ENCODE assay signal across 17 cellular contexts in the genomic region with DNA sequence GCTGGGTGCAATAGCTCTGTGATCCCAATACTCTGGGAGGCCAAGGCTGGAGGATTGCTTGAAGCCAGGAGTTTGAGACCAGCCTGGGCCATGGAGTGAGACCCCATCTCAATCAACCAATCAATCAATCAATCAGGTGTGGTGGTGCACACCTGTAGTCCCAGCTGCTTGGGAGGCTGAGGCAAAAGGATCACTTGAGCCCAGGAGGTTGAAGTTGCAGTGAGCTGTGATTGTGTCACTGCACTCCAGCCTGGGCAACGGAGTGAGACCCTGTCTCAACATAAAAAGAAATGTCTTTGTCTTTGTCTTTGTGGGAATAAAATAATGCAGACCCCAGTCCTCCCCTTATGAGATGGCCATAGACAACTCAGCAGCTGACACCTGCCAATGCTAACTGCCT. TPM values are rescaled to one million over a fixed set of nuclear protein-coding genes. Genes with fewer than 3 reads are reported as not detected.
A peak's percentile ranks its signal among the peaks of the same experiment; 100 is the strongest.
DNase-seq lines count a peak whose midpoint lies in the region; ATAC-seq, FAIRE-seq and TF ChIP-seq lines count a peak whose summit lies in the region.
"Had no signal": no experiment of that assay in that cellular context is flagged by ENCODE, and none has a peak within 500 bp of the region (broad histone marks: within the 10 kb centered on the region; RNA-seq: fewer than 3 reads in every experiment).

No MANE protein-coding gene starts in this region.

- H3K27ac Mint-ChIP-seq in nephron = peak overlapping the region in 2 of 3 experiments; percentile 67 to 73
- H3K27ac Mint-ChIP-seq in activated T-helper 1 cell treated with anti-CD3 and anti-CD28 coated beads, Interleukin-12 subunit alpha, Interleukin-12 subunit beta, Interleukin-2, Interleukin-4 antibody, amounts not matched to agents 30 ng/mL and 10 ng/mL and 1 ng/mL, durations not matched to agents 14 hours and 24 hours and 36 hours = no peak overlapping the region
- H3K27ac Mint-ChIP-seq: CD4-positive, alpha-beta memory T cell; GM23338; HFFc6 had no signal

- no peak overlapping the region for H3K4me2 ChIP-seq in mammary epithelial cell (ENCODE audit: insufficient read depth, low read depth, low read length)
- H3K4me2 ChIP-seq: GM23338 had no signal

- WGBS in mammary epithelial cell (ENCODE audit: low coverage, missing lambda C conversion rate) = 67% methylated on average over 1 of the region's 1 CpG

- CTCF ChIA-PET in mammary epithelial cell (lab: Charles Lee; ENCODE audit: low non-redundant PET) = no interaction called here

- dilution Hi-C loops in mammary epithelial cell (cut with HindIII; ENCODE audit: low sequenced_read_pairs) = no loop called here

- peaks cover 39% of the 10 kb centered on the region for H3K4me1 Mint-ChIP-seq in nephron
- H3K4me1 Mint-ChIP-seq in activated T-helper 1 cell treated with anti-CD3 and anti-CD28 coated beads, Interleukin-12 subunit alpha, Interleukin-12 subunit beta, Interleukin-2, Interleukin-4 antibody, amounts not matched to agents 30 ng/mL and 10 ng/mL and 1 ng/mL, durations not matched to agents 14 hours and 24 hours and 36 hours (ENCODE audit: low read depth) = peaks cover 6% of the 10 kb centered on the region
- H3K4me1 Mint-ChIP-seq: CD4-positive, alpha-beta memory T cell; GM23338 had no signal

- H3K9me3 ChIP-seq in RWPE2 (ENCODE audit: severe bottlenecking) = no peaks in the 10 kb centered on the region
- no peaks in the 10 kb centered on the region for H3K9me3 ChIP-seq in mammary epithelial cell (replicated peaks; ENCODE audit: insufficient read depth, low read length)

- H3K4me1 ChIP-seq in RWPE2 (ENCODE audit: insufficient read depth, poor library complexity, severe bottlenecking) (no peaks in the 10 kb centered on the region), mammary epithelial cell (ENCODE audit: insufficient read depth, low read length) (no peaks in the 10 kb centered on the region)

- no peak overlapping the region for H2AFZ ChIP-seq in mammary epithelial cell (ENCODE audit: low read depth, low read length)
- H2AFZ ChIP-seq: GM23338 had no signal

- TF ChIP-seq CTCF in RWPE2 (IDR thresholded peaks at IDR 0.05; ENCODE audit: poor library complexity, severe bottlenecking) (no peak), nephron (IDR thresholded peaks at IDR 0.05; ENCODE audit: unreplicated experiment in 3 of 3) (no peak), coronary artery (IDR thresholded peaks at IDR 0.05) (no peak), mammary epithelial cell (conservative IDR thresholded peaks at IDR 0.05 in 1 of 2, IDR thresholded peaks at IDR 0.05 in 1 of 2; ENCODE audit: extremely low read depth in 1 of 2, insufficient read depth in 1 of 2, low read depth in 1 of 2, low read length in 2 of 2) (no peak)

- FAIRE-seq in urothelium cell line (lab: Jason Lieb, UNC) = peak; percentile 13
- FAIRE-seq: GM12891, GM19239 had no signal

- H3K36me3 ChIP-seq in RWPE2 (ENCODE audit: low read depth) (no peaks in the 10 kb centered on the region), mammary epithelial cell (ENCODE audit: insufficient read depth, low read length) (no peaks in the 10 kb centered on the region)

- no peak overlapping the region for H3K27ac ChIP-seq in RWPE2 (ENCODE audit: poor library complexity, severe bottlenecking)
- no peak overlapping the region for H3K27ac ChIP-seq in coronary artery
- no peak overlapping the region for H3K27ac ChIP-seq in mammary epithelial cell (ENCODE audit: insufficient read depth, low read depth, low read length)

- H3K27me3 ChIP-seq in RWPE2 (ENCODE audit: insufficient read depth, poor library complexity, severe bottlenecking) (no peaks in the 10 kb centered on the region), mammary epithelial cell (ENCODE audit: insufficient read depth, low read length) (no peaks in the 10 kb centered on the region)

- in situ Hi-C loops in mammary epithelial cell (cut with MboI; ENCODE audit: low sequenced_read_pairs in 2 of 2) = no loop called here

- H3K36me3 Mint-ChIP-seq in nephron (ENCODE audit: low read depth) = no peaks in the 10 kb centered on the region
- H3K36me3 Mint-ChIP-seq in activated T-helper 1 cell treated with anti-CD3 and anti-CD28 coated beads, Interleukin-12 subunit alpha, Interleukin-12 subunit beta, Interleukin-2, Interleukin-4 antibody, amounts not matched to agents 30 ng/mL and 10 ng/mL and 1 ng/mL, durations not matched to agents 14 hours and 24 hours and 36 hours (ENCODE audit: low read depth) = no peaks in the 10 kb centered on the region
- H3K36me3 Mint-ChIP-seq: CD4-positive, alpha-beta memory T cell had no signal

- no peak overlapping the region for H3K4me3 Mint-ChIP-seq in nephron
- H3K4me3 Mint-ChIP-seq in activated T-helper 1 cell treated with anti-CD3 and anti-CD28 coated beads, Interleukin-12 subunit alpha, Interleukin-12 subunit beta, Interleukin-2, Interleukin-4 antibody, amounts not matched to agents 30 ng/mL and 10 ng/mL and 1 ng/mL, durations not matched to agents 14 hours and 24 hours and 36 hours = no peak overlapping the region
- H3K4me3 Mint-ChIP-seq: CD4-positive, alpha-beta memory T cell; GM23338; H9; HFFc6 had no signal

- H3K4me3 ChIP-seq in RWPE2 (ENCODE audit: severe bottlenecking) (no peak overlapping the region), coronary artery (no peak overlapping the region), mammary epithelial cell (replicated peaks in 1 of 3; ENCODE audit: insufficient read depth in 1 of 3, low read depth in 2 of 3, low read length in 3 of 3) (no peak overlapping the region)
- H3K4me3 ChIP-seq: GM23338 had no signal

- ATAC-seq in RWPE2 (ENCODE audit: low read depth) = no peak
- ATAC-seq: GM23338, HCT116 had no signal

- DNase-seq in RWPE2 (ENCODE audit: low spot score) = peak; percentile 11
- DNase-seq in urothelium cell line (ENCODE audit: low spot score) = no peak
- DNase-seq in coronary artery (ENCODE audit: low spot score) = no peak
- no peak for DNase-seq in activated T-helper 1 cell treated with anti-CD3 and anti-CD28 coated beads, Interleukin-12 subunit alpha, Interleukin-12 subunit beta, Interleukin-2, Interleukin-4 antibody, amounts not matched to agents 30 ng/mL and 10 ng/mL and 1 ng/mL, durations not matched to agents 14 hours and 24 hours and 36 hours (ENCODE audit: low spot score)
- DNase-seq in mammary epithelial cell = no peak
- DNase-seq: Calu3; CD4-positive, alpha-beta memory T cell; COR-L47; DMS79 treated with DMSO at 0.1 percent for 48 hours; GF-D8; H9; HFFc6 had no signal

- peaks cover 20% of the 10 kb centered on the region for H3K27me3 Mint-ChIP-seq in nephron (ENCODE audit: low read depth)
- H3K27me3 Mint-ChIP-seq in activated T-helper 1 cell treated with anti-CD3 and anti-CD28 coated beads, Interleukin-12 subunit alpha, Interleukin-12 subunit beta, Interleukin-2, Interleukin-4 antibody, amounts not matched to agents 30 ng/mL and 10 ng/mL and 1 ng/mL, durations not matched to agents 14 hours and 24 hours and 36 hours (ENCODE audit: insufficient read depth) = peaks cover 27% of the 10 kb centered on the region

- no peaks in the 10 kb centered on the region for H4K20me1 ChIP-seq in mammary epithelial cell (ENCODE audit: insufficient read depth, low read length)

- no peak overlapping the region for H3K9ac ChIP-seq in mammary epithelial cell (ENCODE audit: insufficient read depth, low read length)

- H3K9me3 Mint-ChIP-seq in nephron = no peaks in the 10 kb centered on the region
- H3K9me3 Mint-ChIP-seq in activated T-helper 1 cell treated with anti-CD3 and anti-CD28 coated beads, Interleukin-12 subunit alpha, Interleukin-12 subunit beta, Interleukin-2, Interleukin-4 antibody, amounts not matched to agents 30 ng/mL and 10 ng/mL and 1 ng/mL, durations not matched to agents 14 hours and 24 hours and 36 hours = no peaks in the 10 kb centered on the region
- H3K9me3 Mint-ChIP-seq: CD4-positive, alpha-beta memory T cell; GM23338; H9; HFFc6 had no signal

- BruUV-seq in mammary epithelial cell (replicated peaks; lab: Mats Ljungman, UMichigan) = no TSS peak

- no peaks in the 10 kb centered on the region for H3K79me2 ChIP-seq in mammary epithelial cell (ENCODE audit: insufficient read depth, low read length)

- intact Hi-C loops in activated T-helper 1 cell treated with anti-CD3 and anti-CD28 coated beads, Interleukin-12 subunit alpha, Interleukin-12 subunit beta, Interleukin-2, Interleukin-4 antibody, amounts not matched to agents 30 ng/mL and 10 ng/mL and 1 ng/mL, durations not matched to agents 14 hours and 24 hours and 36 hours (cut with micrococcal nuclease) = no loop called here
- intact Hi-C loops in mammary epithelial cell (cut with micrococcal nuclease) = no loop called here

RNA-seq across cellular contexts. Expression of gene TLE3, which starts 34.9 kb away (rescaled TPM):
- 123 and 126 TPM in 2 replicates for total RNA-seq in activated T-helper 1 cell treated with anti-CD3 and anti-CD28 coated beads, Interleukin-12 subunit alpha, Interleukin-12 subunit beta, Interleukin-2, Interleukin-4 antibody, amounts not matched to agents 30 ng/mL and 10 ng/mL and 1 ng/mL, durations not matched to agents 14 hours and 24 hours and 36 hours
- 10 to 100 TPM; 27.6 to 32.0 TPM for total RNA-seq in mammary epithelial cell
- 21.2 TPM for polyA plus RNA-seq in mammary epithelial cell
- polyA minus RNA-seq in mammary epithelial cell = 53.7 TPM
